ENCODE assay signal across 8 cellular contexts in genomic region chr20:2839732-2840137, GRCh38. TPM values are rescaled to one million over a fixed set of nuclear protein-coding genes. Genes with fewer than 3 reads are reported as not detected.
DNase-seq lines count a peak whose midpoint lies in the region; ATAC-seq and TF ChIP-seq lines count a peak whose summit lies in the region.

No MANE protein-coding gene starts in this region.

- peaks cover 27% of the 10 kb centered on the region for H3K4me1 Mint-ChIP-seq in activated T-cell treated with anti-CD3 and anti-CD28 coated beads, Interleukin-2, amount 50 U/mL, for 4 hours (ENCODE audit: low read depth)

- no peak for ATAC-seq in activated T-cell treated with anti-CD3 and anti-CD28 coated beads, Interleukin-2, amount 50 U/mL, for 4 hours
- ATAC-seq in lung (ENCODE audit: insufficient read depth, low FRiP score): no peak
- ATAC-seq in GM21786 (IDR thresholded peaks at IDR 0.05; ENCODE audit: unreplicated experiment): no peak

- in situ Hi-C loops in astrocyte of the cerebellum (cut with HindIII; ENCODE audit: low sequenced_read_pairs): no loop called here

- H3K4me3 ChIP-seq in astrocyte of the cerebellum (ENCODE audit: low read depth, low read length) (peak overlapping the region; percentile 76), lung (peak overlapping the region; percentile 98), tibial artery (peak overlapping the region; percentile 89 to 95)

- intact Hi-C loops in tibial artery (cut with DNase I; ENCODE audit: low total_unique reads): loop anchor here (10.0 kb wide), 1 partner anchor 145 kb away; the partner anchor contains the start of gene EBF4

- peaks cover 0 to 5% of the 10 kb centered on the region in 2 donors for H3K36me3 ChIP-seq in lung (ENCODE audit: control insufficient read depth in 2 of 2, insufficient read depth in 2 of 2, low read length in 2 of 2)
- H3K36me3 ChIP-seq in tibial artery: peaks cover 0 to 33% (median 8%) of the 10 kb centered on the region in 3 donors

- DNase-seq in activated T-cell treated with anti-CD3 and anti-CD28 coated beads, Interleukin-2, amount 50 U/mL, for 4 hours: no peak
- no peak for DNase-seq in activated T-cell treated with anti-CD3 and anti-CD28 coated beads, Interleukin-2, amount 50 U/mL, for 48 hours
- DNase-seq in astrocyte of the cerebellum (ENCODE audit: low read depth) (no peak), lung (ENCODE audit: low spot score) (no peak), tibial artery (no peak), HuH-7.5 (ENCODE audit: low spot score) (no peak), hepatic stellate cell (ENCODE audit: low spot score) (no peak)

- TF ChIP-seq CTCF in astrocyte of the cerebellum (IDR thresholded peaks at IDR 0.05; ENCODE audit: low read depth, low read length, missing control alignments) (no peak), lung (IDR thresholded peaks at IDR 0.05; ENCODE audit: control extremely low read depth, extremely low read depth) (no peak), tibial artery (IDR thresholded peaks at IDR 0.05) (no peak)

- no peaks in the 10 kb centered on the region for H3K27me3 ChIP-seq in lung (ENCODE audit: control insufficient read depth, insufficient read depth)
- H3K27me3 ChIP-seq in tibial artery: no peaks in the 10 kb centered on the region

- H3K4me3 Mint-ChIP-seq in activated T-cell treated with anti-CD3 and anti-CD28 coated beads, Interleukin-2, amount 50 U/mL, for 4 hours: peak overlapping the region; percentile 82

- H3K9me3 ChIP-seq in lung (ENCODE audit: control insufficient read depth in 2 of 2, insufficient read depth in 1 of 2, low read length in 1 of 2): no peaks in the 10 kb centered on the region
- no peaks in the 10 kb centered on the region for H3K9me3 ChIP-seq in tibial artery

- H3K27ac ChIP-seq in lung (ENCODE audit: low read depth in 1 of 2, low read length in 1 of 2) (peak overlapping the region; percentile 95 to 98), tibial artery (peak overlapping the region; percentile 92 to 95)

- no peaks in the 10 kb centered on the region for H3K27me3 Mint-ChIP-seq in activated T-cell treated with anti-CD3 and anti-CD28 coated beads, Interleukin-2, amount 50 U/mL, for 4 hours (ENCODE audit: low read depth)

- 88 to 91% methylated on average over 20 to 21 of the region's 21 CpGs for WGBS in lung, 2 donors

- H3K4me1 ChIP-seq in lung (ENCODE audit: control insufficient read depth in 2 of 2, insufficient read depth in 2 of 2, low read length in 2 of 2): peaks cover 3 to 6% of the 10 kb centered on the region in 2 donors
- peaks cover 0 to 30% (median 17%) of the 10 kb centered on the region in 4 donors for H3K4me1 ChIP-seq in tibial artery

- peaks cover 12% of the 10 kb centered on the region for H3K36me3 Mint-ChIP-seq in activated T-cell treated with anti-CD3 and anti-CD28 coated beads, Interleukin-2, amount 50 U/mL, for 4 hours (ENCODE audit: insufficient read depth)

- H3K9me3 Mint-ChIP-seq in activated T-cell treated with anti-CD3 and anti-CD28 coated beads, Interleukin-2, amount 50 U/mL, for 4 hours: no peaks in the 10 kb centered on the region

RNA-seq across cellular contexts. Expression of gene PCED1A, which starts 0.7 kb away (rescaled TPM):
- 10 to 100 TPM; 12.1 to 16.8 (median 12.9) TPM for total RNA-seq in activated T-cell treated with anti-CD3 and anti-CD28 coated beads, Interleukin-2, amount 50 U/mL, for 4 hours
- 10 to 100 TPM; 33.5 to 36.6 TPM for total RNA-seq in lung
- polyA plus RNA-seq in lung: 10 to 100 TPM; 26.2 to 40.4 TPM

RNA-seq across cellular contexts. Expression of gene VPS16, which starts 0.8 kb away (rescaled TPM):
- 10 to 100 TPM; 39.9 to 42.4 (median 41.6) TPM for total RNA-seq in activated T-cell treated with anti-CD3 and anti-CD28 coated beads, Interleukin-2, amount 50 U/mL, for 4 hours
- total RNA-seq in lung: 10 to 100 TPM; 26.1 to 44.1 TPM
- 10 to 100 TPM; 41.0 to 53.4 TPM for polyA plus RNA-seq in lung

RNA-seq across cellular contexts. Expression of gene TMEM239, which starts 23.6 kb away (rescaled TPM):
- not detected for total RNA-seq in activated T-cell treated with anti-CD3 and anti-CD28 coated beads, Interleukin-2, amount 50 U/mL, for 4 hours
- not detected for total RNA-seq in lung
- not detected for polyA plus RNA-seq in lung

RNA-seq across cellular contexts. Expression of gene C20orf141, which starts 24.9 kb away (rescaled TPM):
- total RNA-seq in activated T-cell treated with anti-CD3 and anti-CD28 coated beads, Interleukin-2, amount 50 U/mL, for 4 hours: not detected
- total RNA-seq in lung: not detected
- polyA plus RNA-seq in lung: not detected

RNA-seq across cellular contexts. Expression of gene PTPRA, which starts 33.5 kb away (rescaled TPM):
- 10 to 100 TPM; 28.2 to 34.5 (median 32.3) TPM for total RNA-seq in activated T-cell treated with anti-CD3 and anti-CD28 coated beads, Interleukin-2, amount 50 U/mL, for 4 hours
- total RNA-seq in lung: 10 to 100 TPM; 47.8 to 92.1 TPM
- 10 to 100 TPM; 17.8 to 32.3 TPM for polyA plus RNA-seq in lung
